ENCODE assay signal across 22 cellular contexts in genomic region chr4:16294455-16294854, GRCh38.
DNase-seq lines count a peak whose midpoint lies in the region; ATAC-seq and TF ChIP-seq lines count a peak whose summit lies in the region.
"Had no signal": no experiment of that assay in that cellular context is flagged by ENCODE, and none has a peak within 500 bp of the region (broad histone marks: within the 10 kb centered on the region; RNA-seq: fewer than 3 reads in every experiment).

No MANE protein-coding gene starts in this region.

- H4K8ac ChIP-seq in IMR-90 (ENCODE audit: low read depth in 2 of 2, low read length in 2 of 2): no peak overlapping the region

- no peak overlapping the region for H2BK20ac ChIP-seq in IMR-90 (ENCODE audit: low read depth, low read length)

- no peak overlapping the region for H2BK120ac ChIP-seq in IMR-90 (ENCODE audit: low read depth, low read length)

- no peak for TF ChIP-seq RAD21 in IMR-90 (IDR thresholded peaks at IDR 0.05; ENCODE audit: low read length)

- H2AK5ac ChIP-seq in IMR-90 (ENCODE audit: low read depth, low read length): no peak overlapping the region

- no peak overlapping the region for H3K9ac ChIP-seq in IMR-90 (ENCODE audit: low read depth, low read length)

- H3K23ac ChIP-seq in IMR-90 (ENCODE audit: low read depth, low read length): no peak overlapping the region

- no peak for TF ChIP-seq CTCF in AG10803 (conservative IDR thresholded peaks at IDR 0.05; ENCODE audit: low read length)
- no peak for TF ChIP-seq CTCF in IMR-90 (conservative IDR thresholded peaks at IDR 0.05; ENCODE audit: low read depth, low read length)
- TF ChIP-seq CTCF in brain microvascular endothelial cell (IDR thresholded peaks at IDR 0.05; ENCODE audit: low read depth, low read length, missing control alignments): no peak

- no peaks in the 10 kb centered on the region for H3K9me1 ChIP-seq in IMR-90 (ENCODE audit: insufficient read depth, low read length)

- H3K27me3 ChIP-seq in IMR-90 (ENCODE audit: control insufficient read depth, insufficient read depth, low read length) (peaks cover 5% of the 10 kb centered on the region), brain microvascular endothelial cell (replicated peaks) (no peaks in the 10 kb centered on the region)
- H3K27me3 ChIP-seq in CD4-positive, alpha-beta memory T cell (ENCODE audit: insufficient read depth, low read length): no peaks in the 10 kb centered on the region
- H3K27me3 ChIP-seq: spleen had no signal

- no peak overlapping the region for H3K4ac ChIP-seq in IMR-90 (ENCODE audit: low read depth, low read length)

- H3K36me3 ChIP-seq in IMR-90 (ENCODE audit: control insufficient read depth, insufficient read depth, low read length) (no peaks in the 10 kb centered on the region), brain microvascular endothelial cell (replicated peaks) (no peaks in the 10 kb centered on the region)
- no peaks in the 10 kb centered on the region for H3K36me3 ChIP-seq in CD4-positive, alpha-beta memory T cell (ENCODE audit: insufficient read depth, low read length)
- H3K36me3 ChIP-seq: left lung, spleen had no signal

- BruUV-seq in IMR-90 (replicated peaks; lab: Mats Ljungman, UMichigan): no TSS peak

- no peaks in the 10 kb centered on the region for H4K20me1 ChIP-seq in IMR-90 (ENCODE audit: insufficient read depth, low read length)

- no peak overlapping the region for H3K4me2 ChIP-seq in IMR-90 (ENCODE audit: low read depth, low read length)

- H4K91ac ChIP-seq in IMR-90 (ENCODE audit: insufficient read depth, low read depth, low read length): no peak overlapping the region

- H3K27ac Mint-ChIP-seq in CD4-positive, alpha-beta memory T cell: no peak overlapping the region
- H3K27ac Mint-ChIP-seq: activated CD8-positive, alpha-beta T cell treated with anti-CD3 and anti-CD28 coated beads for 36 hours; CD4-positive, alpha-beta T cell; T-cell had no signal

- no CpG with 5 or more reads among the region's 1 CpG for WGBS in IMR-90 (ENCODE audit: extremely low coverage in 2 of 2, insufficient read length in 1 of 2), 2 experiments

- ATAC-seq in IMR-90 (ENCODE audit: low read depth): no peak
- ATAC-seq: activated CD8-positive, alpha-beta T cell treated with anti-CD3 and anti-CD28 coated beads for 36 hours; left lung; psoas muscle; T-cell had no signal

- dilution Hi-C loops in IMR-90 (cut with HindIII; ENCODE audit: low sequenced_read_pairs, unreplicated experiment): no loop called here

- POLR2A ChIA-PET in IMR-90 (lab: Charles Lee; ENCODE audit: unreplicated experiment): no interaction called here
- POLR2A ChIA-PET in CD4-positive, alpha-beta memory T cell (lab: Charles Lee; ENCODE audit: partially characterized antibody): no interaction called here

- peaks cover 0 to 4% of the 10 kb centered on the region in 2 donors for H3K27me3 Mint-ChIP-seq in CD4-positive, alpha-beta memory T cell

- no peak for TF ChIP-seq POLR2A in IMR-90 (IDR thresholded peaks at IDR 0.05; ENCODE audit: low read depth, low read length)

- H2AFZ ChIP-seq in IMR-90 (replicated peaks; ENCODE audit: low read length, poor library complexity): no peak overlapping the region

- H3K27ac ChIP-seq in IMR-90 (ENCODE audit: insufficient read depth, low read length) (no peak overlapping the region), brain microvascular endothelial cell (no peak overlapping the region)
- H3K27ac ChIP-seq in CD4-positive, alpha-beta memory T cell (ENCODE audit: low read depth, low read length): no peak overlapping the region
- H3K27ac ChIP-seq: left lung, psoas muscle, spleen had no signal

- H3K9me3 ChIP-seq in IMR-90 (ENCODE audit: control insufficient read depth, insufficient read depth, low read length): no peaks in the 10 kb centered on the region
- no peaks in the 10 kb centered on the region for H3K9me3 ChIP-seq in CD4-positive, alpha-beta memory T cell (ENCODE audit: control insufficient read depth in 1 of 2, low read length in 2 of 2)
- H3K9me3 ChIP-seq: left lung, spleen had no signal

- H3K4me3 ChIP-seq in AG10803 (ENCODE audit: low read length) (no peak overlapping the region), IMR-90 (ENCODE audit: insufficient read depth, low read depth, low read length) (no peak overlapping the region), brain microvascular endothelial cell (ENCODE audit: low read depth, low read length) (no peak overlapping the region)
- no peak overlapping the region for H3K4me3 ChIP-seq in CD4-positive, alpha-beta memory T cell (ENCODE audit: low read length in 2 of 2)
- H3K4me3 ChIP-seq: left lung, psoas muscle, spleen had no signal

- no peaks in the 10 kb centered on the region for H3K4me1 ChIP-seq in IMR-90 (ENCODE audit: control insufficient read depth, insufficient read depth, low read length)
- no peaks in the 10 kb centered on the region for H3K4me1 ChIP-seq in CD4-positive, alpha-beta memory T cell (ENCODE audit: insufficient read depth, low read length)
- H3K4me1 ChIP-seq: left lung, psoas muscle had no signal

- in situ Hi-C loops in IMR-90 (cut with MboI; ENCODE audit: low sequenced_read_pairs): loop anchor here (5.0 to 25.0 kb wide), 2 partner anchors 493 to 1173 kb away; no protein-coding TSS in a partner anchor
- in situ Hi-C loops in brain microvascular endothelial cell (cut with HindIII; ENCODE audit: low pct_ligation_motif_present, low sequenced_read_pairs): no loop called here
- in situ Hi-C loops in G401 (cut with HindIII; ENCODE audit: low sequenced_read_pairs): no loop called here

- H3K18ac ChIP-seq in IMR-90 (ENCODE audit: low read depth, low read length): no peak overlapping the region

- intact Hi-C loops in IMR-90 (cut with micrococcal nuclease): loop anchor here (5.0 to 10.0 kb wide), 2 partner anchors 600 to 1048 kb away; partner anchors contain the start of gene LDB2
- intact Hi-C loops in CD4-positive, alpha-beta memory T cell (cut with micrococcal nuclease): loop anchor here (1.0 kb wide), 1 partner anchor 1153 kb away; no protein-coding TSS in a partner anchor

- CTCF ChIA-PET in IMR-90 (lab: Yijun Ruan, JAX): interaction anchor here (1.0 kb wide), 1 partner anchor 1178 kb away, joined by 3 read pairs; no protein-coding TSS in a partner anchor
- CTCF ChIA-PET in CD4-positive, alpha-beta memory T cell (lab: Charles Lee; ENCODE audit: partially characterized antibody): interaction anchor here (1.0 kb wide), 1 partner anchor 1153 kb away, joined by 3 read pairs; no protein-coding TSS in a partner anchor

- H3K9me3 Mint-ChIP-seq in CD4-positive, alpha-beta memory T cell: no peaks in the 10 kb centered on the region
- H3K9me3 Mint-ChIP-seq: activated CD8-positive, alpha-beta T cell treated with anti-CD3 and anti-CD28 coated beads for 36 hours; CD4-positive, alpha-beta T cell had no signal

- peak; percentile 30 for DNase-seq in AG10803 (ENCODE audit: low read depth)
- DNase-seq in IMR-90: peak; percentile 52
- DNase-seq in brain microvascular endothelial cell: peak; percentile 29
- peak; percentile 64 for DNase-seq in kidney glomerular epithelial cell (lab: John Stamatoyannopoulos, UW)
- DNase-seq in NAMALWA (ENCODE audit: low spot score): no peak
- DNase-seq in NCI-H187 (lab: John Stamatoyannopoulos, UW): no peak
- DNase-seq in G401 (ENCODE audit: low spot score): no peak
- DNase-seq in CD4-positive, alpha-beta memory T cell: no peak
- DNase-seq: ACHN; activated CD8-positive, alpha-beta T cell treated with anti-CD3 and anti-CD28 coated beads for 36 hours; activated naive CD4-positive, alpha-beta T cell treated with Interleukin-2 at 50 U/mL for 16 hours; activated T-cell treated with anti-CD3 and anti-CD28 coated beads, Interleukin-2, amount 50 U/mL, for 1 hour; CD4-positive, alpha-beta T cell; DMS53; left lung; NCI-H2107; NCI-H526 treated with DMSO at 0.1 percent for 48 hours; psoas muscle; Right ventricle myocardium superior; spleen; stimulated activated CD8-positive, alpha-beta memory T cell treated with anti-CD3 and anti-CD28 coated beads, Interleukin-4, amount 100 ng/mL, for 48 hours; T-cell had no signal

- no peaks in the 10 kb centered on the region for H3K79me1 ChIP-seq in IMR-90 (ENCODE audit: low read depth in 1 of 2, low read length in 2 of 2)

- H2AK9ac ChIP-seq in IMR-90 (replicated peaks; ENCODE audit: low read depth, low read length, poor library complexity): no peak overlapping the region

- H3K4me1 Mint-ChIP-seq in CD4-positive, alpha-beta memory T cell: peaks cover 0 to 4% (median 2%) of the 10 kb centered on the region in 4 donors

- no peak overlapping the region for H3K14ac ChIP-seq in IMR-90 (replicated peaks; ENCODE audit: low read depth, low read length)

- no peak overlapping the region for H3K56ac ChIP-seq in IMR-90 (ENCODE audit: extremely low read depth, insufficient read depth, low read length)

- no peak overlapping the region for H4K5ac ChIP-seq in IMR-90 (ENCODE audit: low read depth, low read length)

- H2BK5ac ChIP-seq in IMR-90 (ENCODE audit: low read depth, low read length, poor library complexity, severe bottlenecking): no peak overlapping the region

- H2BK15ac ChIP-seq in IMR-90 (ENCODE audit: low read depth, low read length): no peak overlapping the region

- no peak overlapping the region for H3K4me3 Mint-ChIP-seq in CD4-positive, alpha-beta memory T cell
- H3K4me3 Mint-ChIP-seq: activated CD8-positive, alpha-beta T cell treated with anti-CD3 and anti-CD28 coated beads for 36 hours; CD4-positive, alpha-beta T cell; T-cell had no signal

- H3K36me3 Mint-ChIP-seq in CD4-positive, alpha-beta memory T cell: no peaks in the 10 kb centered on the region
- H3K36me3 Mint-ChIP-seq: T-cell had no signal

TF ChIP-seq in IMR-90, 13 proteins besides CTCF, POLR2A, EP300 and RAD21:
- TF ChIP-seq USF2 (IDR thresholded peaks at IDR 0.05; ENCODE audit: low read depth, low read length): no peak
- no peak for TF ChIP-seq MXI1 (IDR thresholded peaks at IDR 0.05; ENCODE audit: borderline replicate concordance, low read depth, low read length)
- peak; percentile 22; the same call in 1 of the 2 replicates for TF ChIP-seq MAFK (IDR thresholded peaks at IDR 0.05; ENCODE audit: low read depth, low read length)

Comparison
In these comparisons a context has a peak if more than half of its experiments do, and no peak if none do; other contexts are left out.
1. DNase-seq: peak in AG10803 (single experiment), IMR-90 (single experiment), brain microvascular endothelial cell (single experiment) and kidney glomerular epithelial cell (single experiment); none in NAMALWA (single experiment), NCI-H187 (0 of 2), G401 (single experiment) and CD4-positive, alpha-beta memory T cell (0 of 5).